ENCODE assay signal across 8 cellular contexts in genomic region chr1:11981378-11982009, GRCh38. TPM values are rescaled to one million over a fixed set of nuclear protein-coding genes. Genes with fewer than 3 reads are reported as not detected.
DNase-seq lines count a peak whose midpoint lies in the region; ATAC-seq, FAIRE-seq and TF ChIP-seq lines count a peak whose summit lies in the region.

No MANE protein-coding gene starts in this region.

- peak overlapping the region in 1 of 2 experiments; percentile 95; a peak in 1 of 6 replicates for H3K27ac ChIP-seq in A549
- H3K27ac ChIP-seq in lower lobe of right lung: no peak overlapping the region

- no peak for TF ChIP-seq POLR2A in A549 (IDR thresholded peaks at IDR 0.05; ENCODE audit: low read length)

- TF ChIP-seq EP300 in A549 (IDR thresholded peaks at IDR 0.05): no peak

- TF ChIP-seq CTCF in A549 (IDR thresholded peaks at IDR 0.05) (no peak), HFF-Myc (IDR thresholded peaks at IDR 0.05; ENCODE audit: low read depth, low read length, missing control alignments) (no peak), lower lobe of right lung (IDR thresholded peaks at IDR 0.05) (no peak)

- H3K4me3 Mint-ChIP-seq in activated naive CD8-positive, alpha-beta T cell treated with anti-CD3 and anti-CD28 coated beads, Interleukin-2, amount 50 U/mL, for 24 hours: peak overlapping the region; percentile 96

- no peaks in the 10 kb centered on the region for H3K27me3 ChIP-seq in lower lobe of right lung (ENCODE audit: low read depth)

- H3K4me3 ChIP-seq in A549 (peak overlapping the region; percentile 98; the same call in 2 of the 3 replicates), HFF-Myc (replicated peaks; ENCODE audit: low read depth, low read length) (peak overlapping the region; percentile 99), lower lobe of right lung (peak overlapping the region; percentile 97)

- ATAC-seq in A549 (no peak), lower lobe of right lung (no peak), HG02798 (IDR thresholded peaks at IDR 0.05; ENCODE audit: poor library complexity, unreplicated experiment) (no peak), HG03378 (IDR thresholded peaks at IDR 0.05; ENCODE audit: unreplicated experiment) (no peak), left colon (no peak)
- ATAC-seq in activated naive CD8-positive, alpha-beta T cell treated with anti-CD3 and anti-CD28 coated beads, Interleukin-2, amount 50 U/mL, for 24 hours: no peak

- peaks cover 37% of the 10 kb centered on the region for H3K4me1 Mint-ChIP-seq in activated naive CD8-positive, alpha-beta T cell treated with anti-CD3 and anti-CD28 coated beads, Interleukin-2, amount 50 U/mL, for 24 hours

- H3K36me3 Mint-ChIP-seq in activated naive CD8-positive, alpha-beta T cell treated with anti-CD3 and anti-CD28 coated beads, Interleukin-2, amount 50 U/mL, for 24 hours (ENCODE audit: low read depth): peaks cover 27% of the 10 kb centered on the region

- 90% methylated on average over 13 of the region's 13 CpGs for WGBS in A549 (ENCODE audit: missing lambda C conversion rate)

- FAIRE-seq in A549 (lab: Jason Lieb, UNC) (no peak), HTR-8/SVneo (lab: Jason Lieb, UNC) (no peak)

- CTCF ChIA-PET in A549 (lab: Yijun Ruan, JAX): interaction anchor here (0.8 to 2.0 kb wide), 9 partner anchors 8 to 227 kb away, joined by 3 to 7 read pairs (median 3); no protein-coding TSS in a partner anchor

- H3K36me3 ChIP-seq in lower lobe of right lung: peaks cover 46% of the 10 kb centered on the region

- peak overlapping the region; percentile 93 for H3K27ac Mint-ChIP-seq in activated naive CD8-positive, alpha-beta T cell treated with anti-CD3 and anti-CD28 coated beads, Interleukin-2, amount 50 U/mL, for 24 hours

- no peaks in the 10 kb centered on the region for H3K9me3 ChIP-seq in A549
- H3K9me3 ChIP-seq in lower lobe of right lung: no peaks in the 10 kb centered on the region

- no peak for TF ChIP-seq RAD21 in A549 (conservative IDR thresholded peaks at IDR 0.05 in 1 of 2, IDR thresholded peaks at IDR 0.05 in 1 of 2)

- peaks cover 20% of the 10 kb centered on the region for H3K4me1 ChIP-seq in A549
- H3K4me1 ChIP-seq in lower lobe of right lung: peaks cover 43% of the 10 kb centered on the region

- intact Hi-C loops in lower lobe of right lung (cut with DNase I) (no loop called here), left colon (cut with DNase I, micrococcal nuclease) (no loop called here)

- peak overlapping the region; percentile 96 for H3K4me2 ChIP-seq in A549

- POLR2A ChIA-PET in A549 (lab: Yijun Ruan, JAX): interaction anchor here (0.8 to 3.5 kb wide), 3 partner anchors 9 to 72 kb away, joined by 4 to 45 read pairs (median 4); no protein-coding TSS in a partner anchor

- H3K27me3 Mint-ChIP-seq in activated naive CD8-positive, alpha-beta T cell treated with anti-CD3 and anti-CD28 coated beads, Interleukin-2, amount 50 U/mL, for 24 hours: no peaks in the 10 kb centered on the region

- no peaks in the 10 kb centered on the region for H3K9me3 Mint-ChIP-seq in activated naive CD8-positive, alpha-beta T cell treated with anti-CD3 and anti-CD28 coated beads, Interleukin-2, amount 50 U/mL, for 24 hours

- DNase-seq in A549 (ENCODE audit: low read depth in 1 of 2, low spot score in 1 of 2) (no peak), HFF-Myc (ENCODE audit: extremely low read depth, low read depth) (no peak), lower lobe of right lung (no peak), HTR-8/SVneo (ENCODE audit: insufficient read length, low spot score) (no peak), left colon (no peak)
- no peak for DNase-seq in activated naive CD8-positive, alpha-beta T cell treated with anti-CD3 and anti-CD28 coated beads, Interleukin-2, amount 50 U/mL, for 24 hours

TF ChIP-seq in A549, 52 proteins besides CTCF, POLR2A, EP300 and RAD21:
- TF ChIP-seq ZC3H11A (IDR thresholded peaks at IDR 0.05) (no peak), TP53 (CRISPR knock-in tag; IDR thresholded peaks at IDR 0.05) (no peak), ZSCAN20 (CRISPR knock-in tag; IDR thresholded peaks at IDR 0.05) (no peak), ELK1 (IDR thresholded peaks at IDR 0.05; ENCODE audit: low read depth, low read length) (no peak), RCOR1 (IDR thresholded peaks at IDR 0.05; ENCODE audit: low read depth, low read length) (no peak), PHF8 (IDR thresholded peaks at IDR 0.05; ENCODE audit: borderline replicate concordance, low read depth) (no peak), FOXS1 (CRISPR knock-in tag; IDR thresholded peaks at IDR 0.05) (no peak), MAZ (IDR thresholded peaks at IDR 0.05; ENCODE audit: borderline replicate concordance, low read depth, low read length) (no peak), CHD2 (IDR thresholded peaks at IDR 0.05; ENCODE audit: low read length, partially characterized antibody) (no peak), NR3C1 (IDR thresholded peaks at IDR 0.05) (no peak), HES2 (IDR thresholded peaks at IDR 0.05) (no peak), RNF2 (IDR thresholded peaks at IDR 0.05; ENCODE audit: borderline replicate concordance, low read depth) (no peak), HEYL (CRISPR knock-in tag; IDR thresholded peaks at IDR 0.05) (no peak), KDM5A (IDR thresholded peaks at IDR 0.05) (no peak), CHD4 (IDR thresholded peaks at IDR 0.05; ENCODE audit: borderline replicate concordance) (no peak), HOXA7 (CRISPR knock-in tag; IDR thresholded peaks at IDR 0.05) (no peak), MAFK (IDR thresholded peaks at IDR 0.05; ENCODE audit: partially characterized antibody) (no peak), POLR2AphosphoS2 (conservative IDR thresholded peaks at IDR 0.05; ENCODE audit: low read length) (no peak), ATOH8 (CRISPR knock-in tag; IDR thresholded peaks at IDR 0.05; ENCODE audit: low read depth) (no peak)

RNA-seq across cellular contexts. Expression of gene MFN2, which starts 1.2 kb away (rescaled TPM):
- polyA plus RNA-seq in A549 (2011; rRNA removed) (34.7 and 40.3 TPM in 2 replicates), A549 (2017; fragmentation: RNase III; extraction: RNeasy Plus Mini Kit Qiagen cat#74134 plus additional on column Dnase treatment) (35.7 to 36.8 TPM (median 35.9 TPM) in 3 replicates)
- 28.0 and 30.9 TPM in 2 replicates for polyA plus RNA-seq in A549 (2012; cell fraction: cytosol; rRNA removed)
- polyA plus RNA-seq in A549 (2012; cell fraction: nucleus; rRNA removed): 42.7 and 57.4 TPM in 2 replicates
- polyA minus RNA-seq in A549 (2011; rRNA and poly(A)+ RNA removed): 40.6 and 44.2 TPM in 2 replicates
- total RNA-seq in lower lobe of right lung (72.2 TPM), left colon (10 to 100 TPM; 93.9 to 99.6 TPM)

RNA-seq across cellular contexts. Expression of gene MIIP, which starts 37.8 kb away (rescaled TPM):
- polyA plus RNA-seq in A549 (2011; rRNA removed) (7.1 and 8.5 TPM in 2 replicates), A549 (2017; fragmentation: RNase III; extraction: RNeasy Plus Mini Kit Qiagen cat#74134 plus additional on column Dnase treatment) (11.1 to 14.2 TPM (median 13.9 TPM) in 3 replicates)
- 22.5 and 30.4 TPM in 2 replicates for polyA plus RNA-seq in A549 (2012; cell fraction: cytosol; rRNA removed)
- polyA plus RNA-seq in A549 (2012; cell fraction: nucleus; rRNA removed): 110 and 147 TPM in 2 replicates
- polyA minus RNA-seq in A549 (2011; rRNA and poly(A)+ RNA removed): 7.5 and 11.2 TPM in 2 replicates
- total RNA-seq in lower lobe of right lung (39.3 TPM), left colon (10 to 100 TPM; 16.2 to 22.9 TPM)

RNA-seq across cellular contexts. Expression of gene PLOD1, which starts 47.0 kb away (rescaled TPM):
- 53.8 and 66.7 TPM in 2 replicates for polyA plus RNA-seq in A549 (2011; rRNA removed)
- 65.6 and 81.8 TPM in 2 replicates for polyA plus RNA-seq in A549 (2012; cell fraction: cytosol; rRNA removed)
- polyA plus RNA-seq in A549 (2012; cell fraction: nucleus; rRNA removed): 154 and 189 TPM in 2 replicates
- polyA plus RNA-seq in A549 (2017; fragmentation: RNase III; extraction: RNeasy Plus Mini Kit Qiagen cat#74134 plus additional on column Dnase treatment): 78.6 to 85.2 TPM (median 83.9 TPM) in 3 replicates
- polyA minus RNA-seq in A549 (2011; rRNA and poly(A)+ RNA removed): 80.8 and 92.3 TPM in 2 replicates
- 84.5 TPM for total RNA-seq in lower lobe of right lung
- 10 to 100 TPM; 36.4 to 49.8 TPM for total RNA-seq in left colon

RNA-seq across cellular contexts. Expression of gene KIAA2013, which starts 55.3 kb away (rescaled TPM):
- polyA plus RNA-seq in A549 (2011; rRNA removed): 23.0 and 26.1 TPM in 2 replicates
- 50.7 and 67.3 TPM in 2 replicates for polyA plus RNA-seq in A549 (2012; cell fraction: cytosol; rRNA removed)
- polyA plus RNA-seq in A549 (2012; cell fraction: nucleus; rRNA removed): 54.3 and 92.8 TPM in 2 replicates
- polyA plus RNA-seq in A549 (2017; fragmentation: RNase III; extraction: RNeasy Plus Mini Kit Qiagen cat#74134 plus additional on column Dnase treatment): 22.3 to 23.5 TPM (median 23.3 TPM) in 3 replicates
- 19.5 and 21.6 TPM in 2 replicates for polyA minus RNA-seq in A549 (2011; rRNA and poly(A)+ RNA removed)
- 46.8 TPM for total RNA-seq in lower lobe of right lung
- total RNA-seq in left colon: 100 to 1,000 TPM; 105 to 120 TPM
